7 cellular contexts compared by ENCODE assay signal in the genomic region with DNA sequence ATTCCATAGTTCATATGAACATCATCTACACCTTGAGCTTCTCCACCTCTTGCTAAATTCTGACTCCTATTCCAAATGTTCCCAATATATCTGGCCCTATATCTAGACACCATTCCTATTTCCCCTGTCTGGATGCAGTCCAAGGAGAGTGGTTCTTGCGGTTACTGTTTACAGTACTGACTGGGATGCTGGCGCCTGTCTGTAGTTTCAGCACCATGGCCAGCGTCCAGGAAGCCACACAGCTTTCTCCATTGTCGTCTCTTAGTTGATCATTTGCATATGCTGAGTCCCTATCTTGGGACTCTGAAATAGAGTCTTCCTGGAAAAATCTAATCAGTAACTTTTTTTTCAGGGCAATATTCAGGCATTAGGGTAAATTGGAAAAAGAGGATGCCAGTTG. TPM values are rescaled to one million over a fixed set of nuclear protein-coding genes. Genes with fewer than 3 reads are reported as not detected.
DNase-seq lines count a peak whose midpoint lies in the region; ATAC-seq and TF ChIP-seq lines count a peak whose summit lies in the region.

No MANE protein-coding gene starts in this region.

- no peaks in the 10 kb centered on the region for H3K79me2 ChIP-seq in H9 (ENCODE audit: insufficient read depth, low read length)

- no peaks in the 10 kb centered on the region for H3K4me1 ChIP-seq in H9 (ENCODE audit: insufficient read depth, low read length)
- no peaks in the 10 kb centered on the region for H3K4me1 ChIP-seq in NT2/D1 (ENCODE audit: insufficient read depth, insufficient read length)

- H3K9ac ChIP-seq in H9 (ENCODE audit: extremely low read depth, insufficient read length, low read length) = no peak overlapping the region
- H3K9ac ChIP-seq in NT2/D1 (ENCODE audit: insufficient read length, low read depth) = no peak overlapping the region

- H3K18ac ChIP-seq in H9 (ENCODE audit: insufficient read length, low read depth, low read length) = no peak overlapping the region

- no peak overlapping the region for H3K4ac ChIP-seq in H9 (ENCODE audit: low read depth, low read length)

- H2BK5ac ChIP-seq in H9 (ENCODE audit: insufficient read length, low read length) = no peak overlapping the region

- H3K36me3 Mint-ChIP-seq in H9 (ENCODE audit: insufficient read depth in 1 of 3, low read depth in 3 of 3) = peaks cover 7 to 48% (median 19%) of the 10 kb centered on the region in 3 experiments; a peak in 6 of 7 replicates
- no peaks in the 10 kb centered on the region for H3K36me3 Mint-ChIP-seq in activated T-cell treated with anti-CD3 and anti-CD28 coated beads, Interleukin-2, amount 50 U/mL, for 4 hours (ENCODE audit: insufficient read depth)

- H3K27me3 ChIP-seq in H9 (ENCODE audit: insufficient read depth, low read length) (no peaks in the 10 kb centered on the region), NT2/D1 (ENCODE audit: insufficient read depth, insufficient read length) (peaks cover 14% of the 10 kb centered on the region)

- H3K23ac ChIP-seq in H9 (ENCODE audit: insufficient read length, low read depth, low read length) = no peak overlapping the region

- H3K9me3 Mint-ChIP-seq in H9 = peaks cover 94 to 97% of the 10 kb centered on the region in 2 experiments
- H3K9me3 Mint-ChIP-seq in activated T-cell treated with anti-CD3 and anti-CD28 coated beads, Interleukin-2, amount 50 U/mL, for 4 hours = peaks cover 5% of the 10 kb centered on the region

- peak in 1 of 2 donors; percentile 44 for ATAC-seq in activated T-cell treated with anti-CD3 and anti-CD28 coated beads, Interleukin-2, amount 50 U/mL, for 4 hours
- ATAC-seq in left ventricle myocardium superior = no peak
- ATAC-seq in HG03025 (IDR thresholded peaks at IDR 0.05; ENCODE audit: low FRiP score, unreplicated experiment) = no peak
- no peak for ATAC-seq in GM18867 (IDR thresholded peaks at IDR 0.05; ENCODE audit: unreplicated experiment)

- DNase-seq in H9 (peak; percentile 29), NT2/D1 (ENCODE audit: low read depth, low spot score) (peak; percentile 57), left ventricle myocardium superior (peak; percentile 55)
- peak; percentile 21 for DNase-seq in activated T-cell treated with anti-CD3 and anti-CD28 coated beads, Interleukin-2, amount 50 U/mL, for 4 hours
- DNase-seq in stimulated activated CD4-positive, alpha-beta T cell treated with anti-CD3 and anti-CD28 coated beads, Interleukin-4, amount 100 ng/mL, for 4 hours = peak; percentile 16 to 56

- H2BK12ac ChIP-seq in H9 (ENCODE audit: insufficient read length, low read depth, low read length) = no peak overlapping the region

- H4K91ac ChIP-seq in H9 (ENCODE audit: insufficient read length, low read depth, low read length) = no peak overlapping the region

- H3K27ac Mint-ChIP-seq in H9 = no peak overlapping the region

- peaks cover 11% of the 10 kb centered on the region for H3K27me3 Mint-ChIP-seq in H9 (ENCODE audit: low read depth)
- H3K27me3 Mint-ChIP-seq in activated T-cell treated with anti-CD3 and anti-CD28 coated beads, Interleukin-2, amount 50 U/mL, for 4 hours (ENCODE audit: low read depth) = peaks cover 36% of the 10 kb centered on the region

- TF ChIP-seq CTCF in H9 (conservative IDR thresholded peaks at IDR 0.05) = no peak

- H4K8ac ChIP-seq in H9 (replicated peaks; ENCODE audit: insufficient read length, low read depth, low read length) = no peak overlapping the region

- H3K79me1 ChIP-seq in H9 (ENCODE audit: insufficient read depth, low read depth, low read length, poor library complexity, severe bottlenecking) = no peaks in the 10 kb centered on the region

- H3K36me3 ChIP-seq in NT2/D1 (ENCODE audit: insufficient read depth, insufficient read length, low read length) = no peaks in the 10 kb centered on the region

- H3K4me2 ChIP-seq in H9 (ENCODE audit: insufficient read depth, insufficient read length, low read length) = no peak overlapping the region

- H3K23me2 ChIP-seq in H9 (ENCODE audit: insufficient read length, low read depth, low read length, poor library complexity, severe bottlenecking) = no peaks in the 10 kb centered on the region

- H2BK120ac ChIP-seq in H9 (ENCODE audit: low read depth, low read length, poor library complexity, severe bottlenecking) = no peak overlapping the region

- no peak overlapping the region for H2BK20ac ChIP-seq in H9 (ENCODE audit: low read depth, low read length, poor library complexity, severe bottlenecking)

- H2BK15ac ChIP-seq in H9 (ENCODE audit: low read depth, low read length) = no peak overlapping the region

- H3K4me3 Mint-ChIP-seq in H9 = no peak overlapping the region
- no peak overlapping the region for H3K4me3 Mint-ChIP-seq in activated T-cell treated with anti-CD3 and anti-CD28 coated beads, Interleukin-2, amount 50 U/mL, for 4 hours

- H3K4me1 Mint-ChIP-seq in H9 = no peaks in the 10 kb centered on the region
- peaks cover 32% of the 10 kb centered on the region for H3K4me1 Mint-ChIP-seq in activated T-cell treated with anti-CD3 and anti-CD28 coated beads, Interleukin-2, amount 50 U/mL, for 4 hours (ENCODE audit: low read depth)

- H3K4me3 ChIP-seq in NT2/D1 (ENCODE audit: insufficient read length, low read depth) = no peak overlapping the region

- no peak overlapping the region for H4K5ac ChIP-seq in H9 (ENCODE audit: insufficient read length, low read depth, low read length)

- H2AK5ac ChIP-seq in H9 (ENCODE audit: insufficient read length, low read length) = no peak overlapping the region

- no peak overlapping the region for H3K14ac ChIP-seq in H9 (ENCODE audit: insufficient read depth, low read length)

- H3K27ac ChIP-seq in H9 (ENCODE audit: insufficient read length, low read depth, low read length) = no peak overlapping the region

- H3T11ph ChIP-seq in H9 (ENCODE audit: low read length) = no peak overlapping the region

- H3K56ac ChIP-seq in H9 (ENCODE audit: insufficient read length, low read depth, low read length) = no peak overlapping the region

- H3K9me3 ChIP-seq in H9 (ENCODE audit: control insufficient read depth, low read depth, low read length) (peaks cover 73% of the 10 kb centered on the region), NT2/D1 (ENCODE audit: insufficient read depth, low read length) (no peaks in the 10 kb centered on the region)

- WGBS in H9 (ENCODE audit: extremely low coverage, insufficient read length, low lambda C conversion rate) = no CpG with 5 or more reads among the region's 4 CpGs

- H2AFZ ChIP-seq in H9 (ENCODE audit: low read length) = no peak overlapping the region

- no peaks in the 10 kb centered on the region for H4K20me1 ChIP-seq in H9 (ENCODE audit: control insufficient read depth, insufficient read depth, insufficient read length)

- intact Hi-C loops in left ventricle myocardium superior (cut with micrococcal nuclease) = no loop called here

RNA-seq across cellular contexts. Expression of a gene that starts 14.9 kb away (rescaled TPM):
- not detected in 2 replicates for total RNA-seq in H9 (2021)
- under 1 TPM; 0.35 to 0.76 (median 0.58) TPM for total RNA-seq in activated T-cell treated with anti-CD3 and anti-CD28 coated beads, Interleukin-2, amount 50 U/mL, for 4 hours
- total RNA-seq in left ventricle myocardium superior = not detected

RNA-seq across cellular contexts. Expression of a gene that starts 44.4 kb away (rescaled TPM):
- total RNA-seq in H9 (2021) (1.6 and 2.9 TPM in 2 replicates), left ventricle myocardium superior (11.0 TPM)
- total RNA-seq in activated T-cell treated with anti-CD3 and anti-CD28 coated beads, Interleukin-2, amount 50 U/mL, for 4 hours = under 1 TPM in 1 of 3 donors, not detected in 2; 0.30 TPM

RNA-seq across cellular contexts. Expression of a gene that starts 53.9 kb away (rescaled TPM):
- 3.7 and 3.8 TPM in 2 replicates for total RNA-seq in H9 (2021)
- total RNA-seq in activated T-cell treated with anti-CD3 and anti-CD28 coated beads, Interleukin-2, amount 50 U/mL, for 4 hours = 1 to 10 TPM; 4.8 to 5.4 (median 5.2) TPM
- total RNA-seq in left ventricle myocardium superior = 1.4 TPM

RNA-seq across cellular contexts. Expression of a gene that starts 56.1 kb away (rescaled TPM):
- total RNA-seq in H9 (2021) (not detected in 2 replicates), left ventricle myocardium superior (2.0 TPM)
- not detected for total RNA-seq in activated T-cell treated with anti-CD3 and anti-CD28 coated beads, Interleukin-2, amount 50 U/mL, for 4 hours
